Comparison of ENCODE assay signal across 18 cellular contexts in the genomic region with DNA sequence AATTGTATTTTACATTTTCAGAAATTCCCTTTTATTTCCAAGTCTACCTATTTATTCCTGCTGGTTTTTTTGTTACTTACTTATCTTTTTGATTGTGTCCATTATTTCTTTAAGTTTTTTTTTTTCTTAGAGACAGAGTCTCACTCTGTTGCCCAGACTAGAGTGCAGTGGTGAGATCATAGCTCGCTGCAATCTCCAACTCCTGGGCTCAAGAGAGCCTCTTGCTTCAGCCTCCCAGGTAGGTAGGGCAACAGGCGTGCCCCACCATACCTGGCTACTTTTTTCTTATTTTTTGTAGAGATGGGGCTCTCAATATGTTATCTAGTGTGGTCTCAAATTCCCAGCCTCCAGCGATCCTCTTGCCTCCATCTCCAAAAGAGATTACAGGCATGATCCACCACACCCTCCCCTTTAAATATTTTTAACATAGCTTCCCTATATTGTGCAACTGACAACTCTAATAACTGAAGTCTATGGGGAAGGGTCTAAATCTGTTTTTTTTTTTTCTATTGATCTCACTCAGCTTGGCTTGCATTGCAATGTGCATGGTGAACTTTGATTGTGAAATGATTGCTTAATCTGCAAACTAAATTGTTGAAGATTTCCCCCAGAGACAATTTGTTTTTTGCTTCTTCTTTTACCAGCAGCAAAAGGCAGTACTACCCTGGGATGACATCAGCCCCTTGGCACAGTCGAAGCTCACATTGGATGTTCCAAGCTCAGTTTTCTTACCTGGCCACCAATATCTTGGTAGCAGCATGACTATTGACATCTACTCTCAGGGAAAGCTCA. TPM values are rescaled to one million over a fixed set of nuclear protein-coding genes. Genes with fewer than 3 reads are reported as not detected.
DNase-seq lines count a peak whose midpoint lies in the region; ATAC-seq lines count a peak whose summit lies in the region.
"Had no signal": no experiment of that assay in that cellular context is flagged by ENCODE, and none has a peak within 500 bp of the region (broad histone marks: within the 10 kb centered on the region; RNA-seq: fewer than 3 reads in every experiment).

No MANE protein-coding gene starts in this region.

- DNase-seq in Karpas-422 (no peak), SKM-1 treated with dmso at 0.1 percent for 144 hours (lab: John Stamatoyannopoulos, UW; ENCODE audit: unreplicated experiment) (peak; percentile 33), DMS79 treated with DMSO at 0.1 percent for 48 hours (lab: John Stamatoyannopoulos, UW) (no peak), cardiac septum (ENCODE audit: low spot score) (no peak), NCI-H2196 treated with DMSO at 0.1 percent for 48 hours (lab: John Stamatoyannopoulos, UW; ENCODE audit: unreplicated experiment) (no peak), ureter (ENCODE audit: low spot score) (no peak)
- DNase-seq: activated B cell treated with CpG ODN at 0.5 μM for 24 hours; activated CD8-positive, alpha-beta T cell treated with anti-CD3 and anti-CD28 coated beads, Interleukin-2, amount 10 ng/mL, durations not matched to agents 7 days and 5 days; activated T-cell treated with anti-CD3 and anti-CD28 coated beads, Interleukin-2, amount 50 U/mL, for 48 hours; GM23248; NCI-H187; SHP77; small intestine; stimulated activated CD4-positive, alpha-beta T cell treated with anti-CD3 and anti-CD28 coated beads, Interleukin-4, amount 100 ng/mL, for 1 hour; T-helper 2 cell had no signal

- no peak overlapping the region for H3K4me3 ChIP-seq in Karpas-422 (ENCODE audit: low read length)
- H3K4me3 ChIP-seq: GM23248, hepatocyte, prostate gland had no signal

- H3K4me2 ChIP-seq in Karpas-422 (ENCODE audit: low read depth, low read length, poor library complexity, severe bottlenecking) = peak overlapping the region; percentile 9
- H3K4me2 ChIP-seq: hepatocyte had no signal

- no peaks in the 10 kb centered on the region for H3K36me3 ChIP-seq in Karpas-422 (ENCODE audit: insufficient read depth, low read length)
- H3K36me3 ChIP-seq: prostate gland had no signal

- peaks cover 12% of the 10 kb centered on the region for H3K4me1 ChIP-seq in Karpas-422 (ENCODE audit: low read length)
- H3K4me1 ChIP-seq: prostate gland had no signal

- H2AFZ ChIP-seq in Karpas-422 (ENCODE audit: low read length) = peak overlapping the region; percentile 2; the same call in 1 of the 2 replicates
- H2AFZ ChIP-seq: GM23248, hepatocyte had no signal

- no peak overlapping the region for H3K9ac ChIP-seq in Karpas-422 (ENCODE audit: low read length)
- H3K9ac ChIP-seq: GM23248 had no signal

- no peaks in the 10 kb centered on the region for H3K79me2 ChIP-seq in Karpas-422 (ENCODE audit: low read length)
- H3K79me2 ChIP-seq: hepatocyte had no signal

- no peak overlapping the region for H3K27ac ChIP-seq in Karpas-422 (ENCODE audit: low read length)
- H3K27ac ChIP-seq: GM23248, hepatocyte, prostate gland had no signal

- H3K9me2 ChIP-seq in Karpas-422 (replicated peaks; ENCODE audit: insufficient read depth, low read length) = no peaks in the 10 kb centered on the region

- no peaks in the 10 kb centered on the region for H3K27me3 ChIP-seq in Karpas-422 (ENCODE audit: low read length)
- H3K27me3 ChIP-seq: hepatocyte had no signal

- peak; percentile 37 for ATAC-seq in GM21717 (IDR thresholded peaks at IDR 0.05; ENCODE audit: unreplicated experiment)
- ATAC-seq: activated CD8-positive, alpha-beta T cell treated with anti-CD3 and anti-CD28 coated beads, Interleukin-2, amount 10 ng/mL, durations not matched to agents 7 days and 5 days had no signal

- H3K9me3 ChIP-seq in Karpas-422 (ENCODE audit: low read length) = no peaks in the 10 kb centered on the region
- H3K9me3 ChIP-seq: prostate gland had no signal

- intact Hi-C loops in cardiac septum (cut with DNase I) = no loop called here

- no peaks in the 10 kb centered on the region for H4K20me1 ChIP-seq in Karpas-422 (ENCODE audit: insufficient read depth, low read depth, low read length)

RNA-seq across cellular contexts. Expression of a gene that starts 25.7 kb away (rescaled TPM):
- total RNA-seq in Karpas-422 (2014; rRNA removed; shearing (Covaris generic); ENCODE audit: low replicate concordance) = 26.5 and 33.7 TPM in 2 replicates
- 0.97 TPM for total RNA-seq in cardiac septum
- total RNA-seq in ureter = 7.3 TPM
- total RNA-seq: GM23248 had no signal
